ENCODE assay signal across 33 cellular contexts in the genomic region with DNA sequence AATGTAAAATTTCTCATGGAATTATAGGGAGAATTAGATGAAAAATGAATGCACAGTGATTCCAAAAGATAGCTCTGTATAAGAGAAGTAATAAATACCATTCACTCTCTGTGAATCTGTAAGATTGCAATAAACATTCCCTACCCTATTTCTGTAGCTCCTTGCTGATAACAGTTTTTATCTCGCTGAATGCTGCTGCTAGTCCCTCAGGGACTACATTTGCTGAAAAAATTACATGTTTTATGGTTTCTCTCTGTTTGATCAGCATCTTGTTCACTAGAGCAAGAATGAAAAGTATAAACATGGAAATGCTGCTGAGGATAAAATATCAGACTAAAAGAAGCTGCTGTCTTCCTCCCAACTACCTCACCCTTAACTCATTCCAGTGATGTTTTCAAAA. TPM values are rescaled to one million over a fixed set of nuclear protein-coding genes. Genes with fewer than 3 reads are reported as not detected.
"Had no signal": no experiment of that assay in that cellular context is flagged by ENCODE, and none has a peak within 500 bp of the region (broad histone marks: within the 10 kb centered on the region; RNA-seq: fewer than 3 reads in every experiment).

No MANE protein-coding gene starts in this region.

- H3K27ac ChIP-seq: adrenal gland, body of pancreas, breast epithelium, SJCRH30, SK-N-MC, WERI-Rb-1 had no signal

- H3K4me3 ChIP-seq: adrenal gland, body of pancreas, breast epithelium, SJCRH30, SK-N-MC had no signal

- ATAC-seq: activated CD8-positive, alpha-beta T cell treated with anti-CD3 and anti-CD28 coated beads for 36 hours; activated naive CD4-positive, alpha-beta T cell treated with anti-CD3 and anti-CD28 coated beads, Interleukin-2, amount 50 U/mL, for 72 hours; activated T-cell treated with anti-CD3 and anti-CD28 coated beads, Interleukin-2, amount 50 U/mL, for 4 hours; body of pancreas; Panc1 had no signal

- H3K4me1 ChIP-seq: adrenal gland, body of pancreas, breast epithelium, SJCRH30 had no signal

- H3K9me3 ChIP-seq: adrenal gland, body of pancreas, breast epithelium, SJCRH30 had no signal

- DNase-seq: activated CD4-positive, alpha-beta T cell treated with anti-CD3 and anti-CD28 coated beads for 1 hour; activated CD4-positive, alpha-beta T cell treated with anti-CD3 and anti-CD28 coated beads for 48 hours; activated CD4-positive, CD25-positive, alpha-beta regulatory T cell; activated CD8-positive, alpha-beta memory T cell treated with anti-CD3 and anti-CD28 coated beads, Interleukin-2, amount 50 U/mL, for 4 hours; activated CD8-positive, alpha-beta T cell treated with anti-CD3 and anti-CD28 coated beads for 36 hours; activated gamma-delta T cell treated with Interleukin-2 at 50 U/mL for 16 hours; activated naive CD4-positive, alpha-beta T cell treated with anti-CD3 and anti-CD28 coated beads for 36 hours; activated T-cell treated with anti-CD3 and anti-CD28 coated beads for 4 hours; activated T-cell treated with anti-CD3 and anti-CD28 coated beads, Interleukin-2, amount 50 U/mL, for 4 hours; adrenal gland; body of pancreas; NCI-H1092 treated with DMSO at 0.1 percent for 48 hours; NCI-H1417; NCI-H146; NCI-H187; NCI-H2029 treated with DMSO at 0.1 percent for 48 hours; NCI-H2107; NCI-H2171; NCI-H510A; NCI-H526; NCI-H774; SHP77; SJCRH30; SW 1271; T-helper 1 cell; T-helper 2 cell; T-helper 9 cell; WERI-Rb-1 had no signal

- H3K36me3 ChIP-seq: adrenal gland, breast epithelium, SJCRH30, WERI-Rb-1 had no signal

- H3K27me3 ChIP-seq: adrenal gland, body of pancreas, breast epithelium, SJCRH30 had no signal

RNA-seq across cellular contexts. Expression of gene TYRP1, which starts 44.3 kb away (rescaled TPM):
- total RNA-seq: activated CD8-positive, alpha-beta T cell treated with anti-CD3 and anti-CD28 coated beads for 36 hours; activated naive CD4-positive, alpha-beta T cell treated with anti-CD3 and anti-CD28 coated beads for 36 hours; activated naive CD4-positive, alpha-beta T cell treated with anti-CD3 and anti-CD28 coated beads, Interleukin-2, amount 50 U/mL, for 72 hours; activated T-cell treated with anti-CD3 and anti-CD28 coated beads, Interleukin-2, amount 50 U/mL, for 4 hours; activated T-helper 1 cell treated with anti-CD3 and anti-CD28 coated beads, Interleukin-12 subunit alpha, Interleukin-12 subunit beta, Interleukin-2, Interleukin-4 antibody, amounts not matched to agents 30 ng/mL and 10 ng/mL and 1 ng/mL, durations not matched to agents 14 hours and 24 hours and 36 hours; body of pancreas; breast epithelium had no signal
- polyA plus RNA-seq: adrenal gland had no signal
